Comparison of ENCODE assay signal across 22 cellular contexts in the genomic region with DNA sequence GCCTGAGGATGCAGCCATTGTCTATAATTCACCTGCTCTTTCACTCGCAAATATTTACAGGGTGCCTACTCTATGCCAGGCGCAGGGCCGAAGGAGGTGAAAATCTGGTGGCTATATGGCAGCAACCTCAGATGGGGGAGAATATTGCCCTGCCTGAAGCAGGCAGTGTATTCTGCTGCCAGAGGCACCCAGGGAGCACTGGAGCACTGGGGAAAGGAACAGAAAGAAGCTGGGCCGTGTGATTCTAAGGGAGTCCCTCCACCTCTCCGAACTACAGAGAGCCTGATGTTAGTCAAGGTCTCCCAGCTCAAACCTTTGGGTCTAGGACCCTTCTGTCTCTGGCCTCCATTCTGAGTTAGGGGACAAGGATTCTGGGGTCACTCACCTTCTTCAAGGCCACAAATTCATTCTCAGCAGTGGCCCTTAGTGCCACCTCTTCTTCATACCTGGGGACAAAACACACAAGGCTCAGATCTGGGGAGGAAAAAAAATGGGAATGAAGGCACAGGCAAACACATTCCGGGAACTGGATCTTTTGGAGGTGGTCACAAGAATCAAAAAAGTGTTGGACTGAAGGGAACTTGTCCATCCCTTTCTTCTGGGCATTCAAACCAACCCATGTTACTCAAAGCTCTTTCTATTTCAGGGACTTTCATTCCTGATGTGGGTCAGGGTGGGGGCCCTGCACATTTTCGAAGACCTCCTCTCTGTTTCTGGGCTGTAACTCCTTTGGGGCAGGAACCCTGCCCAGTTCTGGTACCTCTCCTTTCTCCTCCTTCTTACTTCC. TPM values are rescaled to one million over a fixed set of nuclear protein-coding genes. Genes with fewer than 3 reads are reported as not detected.
"Had no signal": no experiment of that assay in that cellular context is flagged by ENCODE, and none has a peak within 500 bp of the region (broad histone marks: within the 10 kb centered on the region; RNA-seq: fewer than 3 reads in every experiment).

No MANE protein-coding gene starts in this region.

- H3K36me3 ChIP-seq: prostate gland, right atrium auricular region, stomach had no signal

- FAIRE-seq: colon had no signal

- H3K27ac ChIP-seq: body of pancreas, dorsolateral prefrontal cortex, foreskin keratinocyte, prostate gland, right atrium auricular region, stomach had no signal

- H3K27me3 ChIP-seq: body of pancreas had no signal

- DNase-seq: activated CD4-positive, alpha-beta T cell treated with anti-CD3 and anti-CD28 coated beads, Interleukin-2, amount 50 U/mL, for 1 hour; activated naive CD8-positive, alpha-beta T cell treated with anti-CD3 and anti-CD28 coated beads for 36 hours; central memory CD4-positive, alpha-beta T cell; dorsolateral prefrontal cortex; foreskin keratinocyte; glutamatergic neuron; hypothalamus; islet precursor cell; nephron progenitor cell; occipital lobe; stimulated activated CD4-positive, alpha-beta T cell treated with anti-CD3 and anti-CD28 coated beads, Interleukin-2, amount 100 ng/mL, for 48 hours; stomach; T-helper 1 cell had no signal

- H3K4me1 ChIP-seq: foreskin keratinocyte, prostate gland had no signal

- H3K9me3 ChIP-seq: body of pancreas, prostate gland, right atrium auricular region, stomach had no signal

- H3K4me3 ChIP-seq: body of pancreas, dorsolateral prefrontal cortex, prostate gland, right atrium auricular region, stomach had no signal

- ATAC-seq: body of pancreas, foreskin keratinocyte, left lobe of liver had no signal

RNA-seq across cellular contexts. Expression of gene KRT86, which starts 19.3 kb away (rescaled TPM):
- total RNA-seq: activated CD8-positive, alpha-beta memory T cell treated with anti-CD3 and anti-CD28 coated beads for 36 hours; activated naive CD8-positive, alpha-beta T cell treated with anti-CD3 and anti-CD28 coated beads for 36 hours; left lobe of liver; lung microvascular endothelial cell; right atrium auricular region; stomach had no signal
- polyA plus RNA-seq: stomach had no signal

RNA-seq across cellular contexts. Expression of gene KRT7, which starts 22.1 kb away (rescaled TPM):
- total RNA-seq: occipital lobe, skeletal muscle tissue, temporal lobe had no signal

RNA-seq across cellular contexts. Expression of gene KRT81, which starts 36.2 kb away (rescaled TPM):
- total RNA-seq: activated CD8-positive, alpha-beta memory T cell treated with anti-CD3 and anti-CD28 coated beads for 36 hours; activated naive CD8-positive, alpha-beta T cell treated with anti-CD3 and anti-CD28 coated beads for 36 hours; body of pancreas; foreskin keratinocyte; lung microvascular endothelial cell; occipital lobe; right atrium auricular region; skeletal muscle tissue; stomach; temporal lobe had no signal
